In genomic region chr1:156725683-156726280, GRCh38 we compare ENCODE assay signal across 8 cellular contexts. TPM values are rescaled to one million over a fixed set of nuclear protein-coding genes. Genes with fewer than 3 reads are reported as not detected.
DNase-seq lines count a peak whose midpoint lies in the region; ATAC-seq and TF ChIP-seq lines count a peak whose summit lies in the region.

No MANE protein-coding gene starts in this region.

- no peak overlapping the region for H2AFZ ChIP-seq in neuron (ENCODE audit: low read depth, low read length)

- H3K27me3 ChIP-seq in RWPE2 (ENCODE audit: insufficient read depth, poor library complexity, severe bottlenecking) (no peaks in the 10 kb centered on the region), foreskin keratinocyte (no peaks in the 10 kb centered on the region), neuron (ENCODE audit: insufficient read depth, low read length) (no peaks in the 10 kb centered on the region), stomach (no peaks in the 10 kb centered on the region)

- no peak for TF ChIP-seq POLR2A in stomach (IDR thresholded peaks at IDR 0.05)

- WGBS in stomach, 5 donors, result 10 to 12% (median 10%) methylated on average over 18 of the region's 18 CpGs

- H3K9me3 ChIP-seq in RWPE2 (ENCODE audit: severe bottlenecking) (no peaks in the 10 kb centered on the region), neuron (ENCODE audit: low read length) (no peaks in the 10 kb centered on the region), stomach (no peaks in the 10 kb centered on the region)

- TF ChIP-seq CTCF in AG10803 (conservative IDR thresholded peaks at IDR 0.05; ENCODE audit: low read length) (peak; percentile 98), RWPE2 (IDR thresholded peaks at IDR 0.05; ENCODE audit: poor library complexity, severe bottlenecking) (peak; percentile 87), foreskin keratinocyte (conservative IDR thresholded peaks at IDR 0.05) (peak; percentile 96), stomach (IDR thresholded peaks at IDR 0.05) (peak in 6 of 7 experiments; percentile 60 to 97 (median 93))

- peak overlapping the region; percentile 100 for H3K4me3 ChIP-seq in AG10803 (ENCODE audit: low read length)
- peak overlapping the region; percentile 75 for H3K4me3 ChIP-seq in RWPE2 (ENCODE audit: severe bottlenecking)
- peak overlapping the region; percentile 15 for H3K4me3 ChIP-seq in neuron (ENCODE audit: low read length)
- peak overlapping the region; percentile 21 to 94 (median 48) for H3K4me3 ChIP-seq in stomach

- H3K36me3 ChIP-seq in RWPE2 (ENCODE audit: low read depth), result peaks cover 53% of the 10 kb centered on the region
- H3K36me3 ChIP-seq in neuron (ENCODE audit: insufficient read depth, low read length), result peaks cover 36% of the 10 kb centered on the region
- H3K36me3 ChIP-seq in stomach, result peaks cover 22 to 47% (median 44%) of the 10 kb centered on the region in 4 donors

- intact Hi-C loops in stomach (cut with DNase I; ENCODE audit: low total_unique reads), result loop anchor here (5.0 kb wide), 1 partner anchor 33 kb away; no protein-coding TSS in a partner anchor

- peak overlapping the region; percentile 73 for H3K27ac ChIP-seq in RWPE2 (ENCODE audit: poor library complexity, severe bottlenecking)
- no peak overlapping the region for H3K27ac ChIP-seq in foreskin keratinocyte
- H3K27ac ChIP-seq in stomach, result peak overlapping the region; percentile 24 to 99 (median 36)

- DNase-seq in AG10803 (ENCODE audit: low read depth), result peak; percentile 86
- peak; percentile 76 for DNase-seq in GM19238 (ENCODE audit: insufficient read length, low spot score)
- DNase-seq in LoVo (ENCODE audit: low spot score), result peak; percentile 89
- no peak for DNase-seq in RWPE2 (ENCODE audit: low spot score)
- peak; percentile 64 for DNase-seq in activated effector memory CD4-positive, alpha-beta T cell treated with Interleukin-2 at 50 U/mL for 16 hours
- peak in 1 of 2 donors; percentile 68 for DNase-seq in foreskin keratinocyte
- peak; percentile 93 for DNase-seq in stomach

- H3K4me1 ChIP-seq in RWPE2 (ENCODE audit: insufficient read depth, poor library complexity, severe bottlenecking) (peaks cover 8% of the 10 kb centered on the region), foreskin keratinocyte (peaks cover 8% of the 10 kb centered on the region), neuron (ENCODE audit: insufficient read depth, low read length) (peaks cover 34% of the 10 kb centered on the region), stomach (peaks cover 36 to 66% (median 58%) of the 10 kb centered on the region in 4 donors)

- no peak for TF ChIP-seq EP300 in stomach (IDR thresholded peaks at IDR 0.05)

- ATAC-seq in RWPE2 (ENCODE audit: low read depth) (peak; percentile 69), foreskin keratinocyte (peak; percentile 30)

RNA-seq across cellular contexts. Expression of gene METTL25B, which starts 2.5 kb away (rescaled TPM):
- total RNA-seq in foreskin keratinocyte (13.8 and 15.7 TPM in 2 replicates), stomach (10 to 100 TPM; 15.2 to 90.2 (median 72.4) TPM)
- polyA plus RNA-seq in foreskin keratinocyte (19.7 TPM in 2 replicates), stomach (10 to 100 TPM; 31.0 to 50.2 (median 43.5) TPM)

RNA-seq across cellular contexts. Expression of gene ISG20L2, which starts 2.8 kb away (rescaled TPM):
- total RNA-seq in foreskin keratinocyte (31.7 and 32.0 TPM in 2 replicates), stomach (10 to 100 TPM in 3 of 5 donors, 1 to 10 TPM in 2; 4.5 to 65.5 (median 24.3) TPM)
- polyA plus RNA-seq in foreskin keratinocyte (22.3 and 28.6 TPM in 2 replicates), stomach (10 to 100 TPM in 2 of 3 donors, 1 to 10 TPM in 1; 7.5 to 12.3 (median 11.0) TPM)

RNA-seq across cellular contexts. Expression of gene MRPL24, which starts 15.1 kb away (rescaled TPM):
- total RNA-seq in foreskin keratinocyte (117 and 145 TPM in 2 replicates), stomach (10 to 100 TPM; 15.6 to 56.8 (median 33.3) TPM)
- polyA plus RNA-seq in foreskin keratinocyte (173 and 199 TPM in 2 replicates), stomach (100 to 1,000 TPM in 2 of 3 donors, 10 to 100 TPM in 1; 91.6 to 113 (median 111) TPM)

RNA-seq across cellular contexts. Expression of gene CRABP2, which starts 20.4 kb away (rescaled TPM):
- 2.2 and 4.0 TPM in 2 replicates for total RNA-seq in foreskin keratinocyte
- polyA plus RNA-seq in foreskin keratinocyte, result 4.6 and 8.4 TPM in 2 replicates
- 1 to 10 TPM in 1 of 5 donors, under 1 TPM in 1, not detected in 3; 0.72 to 2.0 TPM for total RNA-seq in stomach
- polyA plus RNA-seq in stomach, result 100 to 1,000 TPM in 1 of 3 donors, 1 to 10 TPM in 2; 6.9 to 207 (median 7.5) TPM

RNA-seq across cellular contexts. Expression of gene HDGF, which starts 25.7 kb away (rescaled TPM):
- total RNA-seq in foreskin keratinocyte (430 and 481 TPM in 2 replicates), stomach (100 to 1,000 TPM in 4 of 5 donors, 10 to 100 TPM in 1; 81.7 to 214 (median 163) TPM)
- polyA plus RNA-seq in foreskin keratinocyte (386 and 479 TPM in 2 replicates), stomach (100 to 1,000 TPM; 114 to 165 (median 144) TPM)

Comparison
In these comparisons a context has a peak if more than half of its experiments do, and no peak if none do; other contexts are left out.
1. H3K4me3 ChIP-seq: peak in every context shown above with its lines; median percentile 100 in AG10803; 75 in RWPE2; 48 in stomach; 15 in neuron.